Comparison of ENCODE assay signal across 26 cellular contexts in the genomic region with DNA sequence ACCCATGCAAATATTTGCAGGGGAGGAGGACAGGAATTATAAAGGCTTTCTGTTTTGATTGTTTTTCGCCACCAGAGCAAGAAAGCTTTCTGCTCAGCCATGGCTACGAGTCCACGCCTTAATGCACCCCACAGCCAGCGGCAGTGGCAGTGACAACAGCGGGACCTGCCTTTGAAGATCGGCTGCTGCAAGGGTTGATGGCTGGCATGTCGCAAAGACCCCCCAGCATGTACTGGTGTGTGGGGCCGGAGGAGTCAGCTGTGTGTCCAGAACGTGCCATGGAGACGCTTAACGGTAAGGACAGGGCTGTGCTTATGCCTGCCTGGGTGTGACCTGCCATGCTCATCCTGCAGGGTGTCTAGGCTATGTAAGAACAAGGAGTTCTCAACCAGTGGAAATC. TPM values are rescaled to one million over a fixed set of nuclear protein-coding genes. Genes with fewer than 3 reads are reported as not detected.
"Had no signal": no experiment of that assay in that cellular context is flagged by ENCODE, and none has a peak within 500 bp of the region (broad histone marks: within the 10 kb centered on the region; RNA-seq: fewer than 3 reads in every experiment).

No MANE protein-coding gene starts in this region.

- H3K36me3 ChIP-seq: breast epithelium, pancreas, prostate gland had no signal

- H3K4me1 ChIP-seq: prostate gland had no signal

- DNase-seq: activated CD4-positive, alpha-beta T cell treated with anti-CD3 and anti-CD28 coated beads for 48 hours; activated CD4-positive, alpha-beta T cell treated with anti-CD3 and anti-CD28 coated beads, Interleukin-2, amount 50 U/mL, for 48 hours; activated naive CD4-positive, alpha-beta T cell; activated T-cell treated with anti-CD3 and anti-CD28 coated beads, Interleukin-2, amount 50 U/mL, for 48 hours; central memory CD4-positive, alpha-beta T cell; effector memory CD4-positive, alpha-beta T cell; erythroblast; islet precursor cell; left colon; sigmoid colon; small intestine; stimulated activated CD4-positive, alpha-beta T cell treated with anti-CD3 and anti-CD28 coated beads, Interleukin-4, amount 100 ng/mL, for 24 hours; stimulated activated naive CD8-positive, alpha-beta T cell treated with anti-CD3 and anti-CD28 coated beads, Interleukin-15, amount 100 ng/mL, for 72 hours; substantia nigra had no signal

- H3K36me3 Mint-ChIP-seq: activated naive CD4-positive, alpha-beta T cell treated with anti-CD3 and anti-CD28 coated beads, Interleukin-2, amount 50 U/mL, for 72 hours; natural killer cell treated with Interleukin-12 subunit alpha and Interleukin-12 subunit beta and Interleukin-15 and Interleukin-18, amount 100 ng/mL, for 72 hours; stimulated activated effector memory CD8-positive, alpha-beta T cell treated with anti-CD3 and anti-CD28 coated beads, Interleukin-12 subunit alpha, Interleukin-12 subunit beta, amount 100 ng/mL, for 72 hours had no signal

- H3K27ac ChIP-seq: breast epithelium, gastroesophageal sphincter, hepatocyte, pancreas, prostate gland, sigmoid colon, upper lobe of left lung, vagina had no signal

- H3K4me3 ChIP-seq: breast epithelium, gastroesophageal sphincter, hepatocyte, pancreas, prostate gland, sigmoid colon, upper lobe of left lung, vagina had no signal

- H3K4me3 Mint-ChIP-seq: natural killer cell treated with Interleukin-12 subunit alpha and Interleukin-12 subunit beta and Interleukin-15 and Interleukin-18, amount 100 ng/mL, for 72 hours; stimulated activated effector memory CD8-positive, alpha-beta T cell treated with anti-CD3 and anti-CD28 coated beads, Interleukin-12 subunit alpha, Interleukin-12 subunit beta, amount 100 ng/mL, for 72 hours; stimulated activated naive CD8-positive, alpha-beta T cell treated with anti-CD3 and anti-CD28 coated beads, Interleukin-15, amount 100 ng/mL, for 72 hours had no signal

- H3K9me3 Mint-ChIP-seq: activated naive CD4-positive, alpha-beta T cell treated with anti-CD3 and anti-CD28 coated beads, Interleukin-2, amount 50 U/mL, for 72 hours; natural killer cell treated with Interleukin-12 subunit alpha and Interleukin-12 subunit beta and Interleukin-15 and Interleukin-18, amount 100 ng/mL, for 72 hours; stimulated activated effector memory CD8-positive, alpha-beta T cell treated with anti-CD3 and anti-CD28 coated beads, Interleukin-12 subunit alpha, Interleukin-12 subunit beta, amount 100 ng/mL, for 72 hours; stimulated activated naive CD8-positive, alpha-beta T cell treated with anti-CD3 and anti-CD28 coated beads, Interleukin-15, amount 100 ng/mL, for 72 hours had no signal

- H3K27ac Mint-ChIP-seq: activated naive CD4-positive, alpha-beta T cell treated with anti-CD3 and anti-CD28 coated beads, Interleukin-2, amount 50 U/mL, for 72 hours; natural killer cell treated with Interleukin-12 subunit alpha and Interleukin-12 subunit beta and Interleukin-15 and Interleukin-18, amount 100 ng/mL, for 72 hours; stimulated activated effector memory CD8-positive, alpha-beta T cell treated with anti-CD3 and anti-CD28 coated beads, Interleukin-12 subunit alpha, Interleukin-12 subunit beta, amount 100 ng/mL, for 72 hours; stimulated activated naive CD8-positive, alpha-beta T cell treated with anti-CD3 and anti-CD28 coated beads, Interleukin-15, amount 100 ng/mL, for 72 hours had no signal

- H3K9me3 ChIP-seq: breast epithelium, gastroesophageal sphincter, pancreas, prostate gland, sigmoid colon, upper lobe of left lung, vagina had no signal

- H3K27me3 ChIP-seq: breast epithelium, pancreas, sigmoid colon, upper lobe of left lung, vagina had no signal

- ATAC-seq: activated naive CD4-positive, alpha-beta T cell treated with anti-CD3 and anti-CD28 coated beads, Interleukin-2, amount 50 U/mL, for 72 hours; gastroesophageal sphincter; left colon; natural killer cell treated with Interleukin-12 subunit alpha and Interleukin-12 subunit beta and Interleukin-15 and Interleukin-18, amount 100 ng/mL, for 72 hours; pancreas; stimulated activated effector memory CD8-positive, alpha-beta T cell treated with anti-CD3 and anti-CD28 coated beads, Interleukin-12 subunit alpha, Interleukin-12 subunit beta, amount 100 ng/mL, for 72 hours; stimulated activated naive CD8-positive, alpha-beta T cell treated with anti-CD3 and anti-CD28 coated beads, Interleukin-15, amount 100 ng/mL, for 72 hours had no signal

RNA-seq across cellular contexts. Expression of a gene that starts 44.8 kb away (rescaled TPM):
- total RNA-seq: activated CD8-positive, alpha-beta memory T cell treated with anti-CD3 and anti-CD28 coated beads for 36 hours; activated naive CD4-positive, alpha-beta T cell treated with anti-CD3 and anti-CD28 coated beads, Interleukin-2, amount 50 U/mL, for 72 hours; natural killer cell treated with Interleukin-12 subunit alpha and Interleukin-12 subunit beta and Interleukin-15 and Interleukin-18, amount 100 ng/mL, for 72 hours; T-helper 1 cell treated with Interleukin-12 subunit alpha and Interleukin-12 subunit beta and Interleukin-4 antibody, amounts not matched to agents 30 ng/mL and 1 ng/mL, for 36 hours had no signal
